Comparison of ENCODE assay signal across 9 cellular contexts in genomic region chr15:41904487-41905359, GRCh38. TPM values are rescaled to one million over a fixed set of nuclear protein-coding genes. Genes with fewer than 3 reads are reported as not detected.
DNase-seq lines count a peak whose midpoint lies in the region; ATAC-seq, FAIRE-seq and TF ChIP-seq lines count a peak whose summit lies in the region.
"Had no signal": no experiment of that assay in that cellular context is flagged by ENCODE, and none has a peak within 500 bp of the region (broad histone marks: within the 10 kb centered on the region; RNA-seq: fewer than 3 reads in every experiment).

No MANE protein-coding gene starts in this region.

- peak; percentile 86 for TF ChIP-seq CTCF in GM10266 (IDR thresholded peaks at IDR 0.05; ENCODE audit: control insufficient read depth, insufficient read depth, low read depth, missing control alignments)
- peak; percentile 63 for TF ChIP-seq CTCF in parathyroid adenoma (IDR thresholded peaks at IDR 0.05)
- peak; percentile 79 to 88 (median 83) for TF ChIP-seq CTCF in upper lobe of left lung (IDR thresholded peaks at IDR 0.05)

- no peak for FAIRE-seq in frontal cortex (lab: Jason Lieb, UNC)

- no peak overlapping the region for H3K9ac ChIP-seq in parathyroid adenoma

- H3K4me2 ChIP-seq in parathyroid adenoma (ENCODE audit: low read length), result no peak overlapping the region

- H3K9me3 ChIP-seq in SJSA1 (replicated peaks) (no peaks in the 10 kb centered on the region), parathyroid adenoma (ENCODE audit: control insufficient read depth, low read length) (no peaks in the 10 kb centered on the region), upper lobe of left lung (no peaks in the 10 kb centered on the region)

- H3K4me1 ChIP-seq in SJSA1 (replicated peaks) (no peaks in the 10 kb centered on the region), parathyroid adenoma (no peaks in the 10 kb centered on the region), upper lobe of left lung (peaks cover 3 to 9% (median 6%) of the 10 kb centered on the region in 4 donors)

- H3K36me3 ChIP-seq in SJSA1 (peaks cover 64% of the 10 kb centered on the region), parathyroid adenoma (ENCODE audit: control insufficient read depth, insufficient read depth, low read length) (no peaks in the 10 kb centered on the region), upper lobe of left lung (peaks cover 7 to 69% (median 40%) of the 10 kb centered on the region in 4 donors)

- WGBS in upper lobe of left lung, 2 donors, result 62 to 67% methylated on average over 7 to 14 of the region's 14 CpGs

- no peaks in the 10 kb centered on the region for H3K79me2 ChIP-seq in parathyroid adenoma

- no peak for TF ChIP-seq POLR2A in upper lobe of left lung (IDR thresholded peaks at IDR 0.05)

- no peak overlapping the region for H3K27ac ChIP-seq in SJSA1
- H3K27ac ChIP-seq in parathyroid adenoma, result no peak overlapping the region
- H3K27ac ChIP-seq in upper lobe of left lung, result peak overlapping the region in 1 of 4 donors; percentile 13
- H3K27ac ChIP-seq: epithelial cell of prostate had no signal

- no peak overlapping the region for H3K4me3 ChIP-seq in Jurkat, Clone E6-1 (ENCODE audit: low read length)
- no peak overlapping the region for H3K4me3 ChIP-seq in SJSA1
- H3K4me3 ChIP-seq in parathyroid adenoma (ENCODE audit: low read depth, low read length), result no peak overlapping the region
- no peak overlapping the region for H3K4me3 ChIP-seq in upper lobe of left lung

- DNase-seq in GM10266 (ENCODE audit: extremely low spot score) (peak; percentile 83), SJSA1 (ENCODE audit: low read depth in 1 of 2, low spot score in 2 of 2) (peak; percentile 65 to 66), frontal cortex (ENCODE audit: low spot score in 2 of 2) (peak; percentile 65 to 84), upper lobe of left lung (peak; percentile 62 to 66)
- peak; percentile 52 for DNase-seq in Jurkat, Clone E6-1 (ENCODE audit: low read depth, low spot score)
- DNase-seq in activated effector memory CD4-positive, alpha-beta T cell treated with anti-CD3 and anti-CD28 coated beads, Interleukin-2, amount 50 U/mL, for 16 hours, result peak; percentile 88

- H3K27me3 ChIP-seq in SJSA1 (replicated peaks), result no peaks in the 10 kb centered on the region
- H3K27me3 ChIP-seq in parathyroid adenoma (ENCODE audit: control insufficient read depth, insufficient read depth, low read length), result no peaks in the 10 kb centered on the region
- H3K27me3 ChIP-seq in upper lobe of left lung, result no peaks in the 10 kb centered on the region

- ATAC-seq in upper lobe of left lung (ENCODE audit: low FRiP score in 2 of 2) (peak; percentile 51 to 73), GM19455 (IDR thresholded peaks at IDR 0.05; ENCODE audit: unreplicated experiment) (no peak)

- no peak overlapping the region for H2AFZ ChIP-seq in parathyroid adenoma

- no peak for TF ChIP-seq EP300 in upper lobe of left lung (IDR thresholded peaks at IDR 0.05)

RNA-seq across cellular contexts. Expression of gene SPTBN5, which starts 10.9 kb away (rescaled TPM):
- not detected for polyA plus RNA-seq in Jurkat, Clone E6-1 (2012; ENCODE audit: insufficient read depth, insufficient read length)
- 0.34 and 0.75 TPM in 2 replicates for total RNA-seq in SJSA1 (2014; rRNA removed; shearing (Covaris generic))
- total RNA-seq in frontal cortex (0.41 TPM), upper lobe of left lung (1 to 10 TPM in 3 of 6 donors, under 1 TPM in 3; 0.20 to 9.4 (median 2.0) TPM)
